12 cellular contexts compared by ENCODE assay signal in genomic region chr1:203555484-203556046, GRCh38.
A peak's percentile ranks its signal among the peaks of the same experiment; 100 is the strongest.
DNase-seq lines count a peak whose midpoint lies in the region; ATAC-seq and TF ChIP-seq lines count a peak whose summit lies in the region.
"Had no signal": no experiment of that assay in that cellular context is flagged by ENCODE, and none has a peak within 500 bp of the region (broad histone marks: within the 10 kb centered on the region; RNA-seq: fewer than 3 reads in every experiment).

No MANE protein-coding gene starts in this region.

- H2BK5ac ChIP-seq in H9 (ENCODE audit: insufficient read length, low read length) (no peak overlapping the region), mesenchymal stem cell (ENCODE audit: low read depth, low read length, poor library complexity, severe bottlenecking) (no peak overlapping the region)

- H3K79me1 ChIP-seq in H9 (ENCODE audit: insufficient read depth, low read depth, low read length, poor library complexity, severe bottlenecking) (no peaks in the 10 kb centered on the region), mesenchymal stem cell (replicated peaks; ENCODE audit: low read length, poor library complexity, severe bottlenecking) (no peaks in the 10 kb centered on the region)

- H3K23me2 ChIP-seq in H9 (ENCODE audit: insufficient read length, low read depth, low read length, poor library complexity, severe bottlenecking): no peaks in the 10 kb centered on the region

- H3K27me3 ChIP-seq in H9 (ENCODE audit: insufficient read depth, low read length): no peaks in the 10 kb centered on the region; the same call in 1 of the 2 replicates
- no peaks in the 10 kb centered on the region for H3K27me3 ChIP-seq in mesenchymal stem cell (ENCODE audit: control insufficient read depth in 1 of 2, insufficient read depth in 1 of 2, low read length in 2 of 2)

- H3K4me3 ChIP-seq in mesenchymal stem cell (ENCODE audit: insufficient read depth in 1 of 2, low read depth in 1 of 2, low read length in 2 of 2): peak overlapping the region in 1 of 2 experiments; percentile 73

- H4K91ac ChIP-seq in H9 (ENCODE audit: insufficient read length, low read depth, low read length) (no peak overlapping the region), mesenchymal stem cell (ENCODE audit: low read length) (peak overlapping the region; percentile 74)

- H3K23ac ChIP-seq in H9 (ENCODE audit: insufficient read length, low read depth, low read length): no peak overlapping the region
- H3K23ac ChIP-seq in mesenchymal stem cell (ENCODE audit: low read length in 2 of 2): no peak overlapping the region

- H2BK20ac ChIP-seq in H9 (ENCODE audit: low read depth, low read length, poor library complexity, severe bottlenecking): no peak overlapping the region

- no peak overlapping the region for H3K27ac ChIP-seq in H9 (ENCODE audit: insufficient read length, low read depth, low read length)
- peak overlapping the region; percentile 25 for H3K27ac ChIP-seq in mesenchymal stem cell (ENCODE audit: low read length, poor library complexity, severe bottlenecking)

- H2BK12ac ChIP-seq in H9 (ENCODE audit: insufficient read length, low read depth, low read length): no peak overlapping the region
- H2BK12ac ChIP-seq in mesenchymal stem cell (ENCODE audit: low read length in 2 of 2): peak overlapping the region; percentile 11 to 29

- no CpG with 5 or more reads among the region's 9 CpGs for WGBS in H9 (ENCODE audit: extremely low coverage, insufficient read length, low lambda C conversion rate)
- WGBS in mesenchymal stem cell: 91% methylated on average over 9 of the region's 9 CpGs

- H3T11ph ChIP-seq in H9 (ENCODE audit: low read length): no peak overlapping the region

- H3K4me3 Mint-ChIP-seq in H9 (peak overlapping the region in 1 of 2 experiments; percentile 49; a peak in 2 of 5 replicates), chondrocyte (ENCODE audit: unreplicated experiment) (peak overlapping the region; percentile 44)
- H3K4me3 Mint-ChIP-seq in stimulated activated effector memory CD8-positive, alpha-beta T cell treated with anti-CD3 and anti-CD28 coated beads, Interleukin-12 subunit alpha, Interleukin-12 subunit beta, amount 100 ng/mL, for 72 hours: no peak overlapping the region
- H3K4me3 Mint-ChIP-seq: activated naive CD8-positive, alpha-beta T cell treated with anti-CD3 and anti-CD28 coated beads for 36 hours; IgD-negative memory B cell had no signal

- no peak overlapping the region for H3K56ac ChIP-seq in H9 (ENCODE audit: insufficient read length, low read depth, low read length)

- H4K5ac ChIP-seq in H9 (ENCODE audit: insufficient read length, low read depth, low read length): no peak overlapping the region

- H3K18ac ChIP-seq in H9 (ENCODE audit: insufficient read length, low read depth, low read length): peak overlapping the region; percentile 9
- H3K18ac ChIP-seq in mesenchymal stem cell (ENCODE audit: low read depth in 1 of 2, low read length in 2 of 2): peak overlapping the region; percentile 40 to 84

- H3K9me3 Mint-ChIP-seq in H9: no peaks in the 10 kb centered on the region
- H3K9me3 Mint-ChIP-seq in chondrocyte (ENCODE audit: low read depth): no peaks in the 10 kb centered on the region
- no peaks in the 10 kb centered on the region for H3K9me3 Mint-ChIP-seq in stimulated activated effector memory CD8-positive, alpha-beta T cell treated with anti-CD3 and anti-CD28 coated beads, Interleukin-12 subunit alpha, Interleukin-12 subunit beta, amount 100 ng/mL, for 72 hours
- H3K9me3 Mint-ChIP-seq: activated naive CD8-positive, alpha-beta T cell treated with anti-CD3 and anti-CD28 coated beads for 36 hours; CD8-positive, alpha-beta memory T cell; IgD-negative memory B cell had no signal

- no peaks in the 10 kb centered on the region; the same call in 1 of the 2 replicates for H3K27me3 Mint-ChIP-seq in H9 (ENCODE audit: low read depth)
- H3K27me3 Mint-ChIP-seq in chondrocyte (ENCODE audit: low read depth): no peaks in the 10 kb centered on the region

- no peak for ATAC-seq in stimulated activated effector memory CD8-positive, alpha-beta T cell treated with anti-CD3 and anti-CD28 coated beads, Interleukin-12 subunit alpha, Interleukin-12 subunit beta, amount 100 ng/mL, for 72 hours
- no peak for ATAC-seq in GM21360 (IDR thresholded peaks at IDR 0.05; ENCODE audit: unreplicated experiment)
- ATAC-seq in HG03280 (IDR thresholded peaks at IDR 0.05; ENCODE audit: unreplicated experiment): no peak

- no peaks in the 10 kb centered on the region for H3K79me2 ChIP-seq in H9 (ENCODE audit: insufficient read depth, low read length)

- H3K27ac Mint-ChIP-seq in H9 (peak overlapping the region in 2 of 3 experiments; percentile 49 to 50; a peak in 4 of 7 replicates), chondrocyte (ENCODE audit: unreplicated experiment) (peak overlapping the region; percentile 97)
- H3K27ac Mint-ChIP-seq in stimulated activated effector memory CD8-positive, alpha-beta T cell treated with anti-CD3 and anti-CD28 coated beads, Interleukin-12 subunit alpha, Interleukin-12 subunit beta, amount 100 ng/mL, for 72 hours: peak overlapping the region; percentile 58
- H3K27ac Mint-ChIP-seq: activated naive CD8-positive, alpha-beta T cell treated with anti-CD3 and anti-CD28 coated beads for 36 hours; CD8-positive, alpha-beta memory T cell; IgD-negative memory B cell had no signal

- DNase-seq in H9: no peak
- no peak for DNase-seq in chondrocyte (ENCODE audit: low spot score)
- DNase-seq in mesenchymal stem cell: no peak
- DNase-seq in stimulated activated effector memory CD8-positive, alpha-beta T cell treated with anti-CD3 and anti-CD28 coated beads, Interleukin-12 subunit alpha, Interleukin-12 subunit beta, amount 100 ng/mL, for 72 hours (ENCODE audit: low spot score in 2 of 2): no peak
- DNase-seq in NK-92 (lab: John Stamatoyannopoulos, UW; ENCODE audit: unreplicated experiment): no peak
- no peak for DNase-seq in kidney tubule cell (ENCODE audit: low spot score)
- DNase-seq: activated CD4-positive, alpha-beta T cell treated with anti-CD3 and anti-CD28 coated beads for 48 hours; CD8-positive, alpha-beta memory T cell had no signal

- H3K4me2 ChIP-seq in H9 (ENCODE audit: insufficient read depth, insufficient read length, low read length): no peak overlapping the region
- no peak overlapping the region for H3K4me2 ChIP-seq in mesenchymal stem cell (ENCODE audit: low read length, poor library complexity, severe bottlenecking)

- H3K36me3 ChIP-seq in mesenchymal stem cell (ENCODE audit: control insufficient read depth in 1 of 2, insufficient read depth in 2 of 2, low read depth in 1 of 2, low read length in 2 of 2): no peaks in the 10 kb centered on the region

- no peak overlapping the region for H3K4ac ChIP-seq in H9 (ENCODE audit: low read depth, low read length)
- H3K4ac ChIP-seq in mesenchymal stem cell (ENCODE audit: low read depth in 1 of 2, low read length in 2 of 2): peak overlapping the region in 1 of 2 experiments; percentile 64

- no peak overlapping the region for H4K8ac ChIP-seq in H9 (replicated peaks; ENCODE audit: insufficient read length, low read depth, low read length)
- H4K8ac ChIP-seq in mesenchymal stem cell (ENCODE audit: low read length): peak overlapping the region; percentile 67

- H2AK5ac ChIP-seq in H9 (ENCODE audit: insufficient read length, low read length) (no peak overlapping the region), mesenchymal stem cell (ENCODE audit: low read length, severe bottlenecking) (no peak overlapping the region)

- no peaks in the 10 kb centered on the region for H4K20me1 ChIP-seq in H9 (ENCODE audit: control insufficient read depth, insufficient read depth, insufficient read length)

- H3K4me1 Mint-ChIP-seq in H9 (peaks cover 41 to 42% of the 10 kb centered on the region in 2 experiments), chondrocyte (ENCODE audit: low read depth) (peaks cover 55% of the 10 kb centered on the region)
- H3K4me1 Mint-ChIP-seq in stimulated activated effector memory CD8-positive, alpha-beta T cell treated with anti-CD3 and anti-CD28 coated beads, Interleukin-12 subunit alpha, Interleukin-12 subunit beta, amount 100 ng/mL, for 72 hours: peaks cover 15% of the 10 kb centered on the region
- H3K4me1 Mint-ChIP-seq: activated naive CD8-positive, alpha-beta T cell treated with anti-CD3 and anti-CD28 coated beads for 36 hours; CD8-positive, alpha-beta memory T cell; IgD-negative memory B cell had no signal

- H2BK15ac ChIP-seq in H9 (ENCODE audit: low read depth, low read length) (no peak overlapping the region), mesenchymal stem cell (ENCODE audit: low read depth, poor library complexity, severe bottlenecking) (no peak overlapping the region)

- no peak overlapping the region for H2AFZ ChIP-seq in H9 (ENCODE audit: low read length)
- no peak overlapping the region for H2AFZ ChIP-seq in mesenchymal stem cell (ENCODE audit: low read depth, low read length)

- H3K14ac ChIP-seq in H9 (ENCODE audit: insufficient read depth, low read length): 0 out of 2 replicates have a peak overlapping the region, but pooled peaks have one; percentile 43
- H3K14ac ChIP-seq in mesenchymal stem cell (ENCODE audit: low read length in 2 of 2): peak overlapping the region in 1 of 2 experiments; percentile 35

- H2BK120ac ChIP-seq in H9 (ENCODE audit: low read depth, low read length, poor library complexity, severe bottlenecking) (no peak overlapping the region), mesenchymal stem cell (ENCODE audit: low read depth, low read length) (no peak overlapping the region)

- TF ChIP-seq CTCF in H9 (conservative IDR thresholded peaks at IDR 0.05) (no peak), chondrocyte (IDR thresholded peaks at IDR 0.05) (no peak)

- H3K4me1 ChIP-seq in H9 (ENCODE audit: insufficient read depth, low read length) (peaks cover 13% of the 10 kb centered on the region; the same call in 1 of the 2 replicates), mesenchymal stem cell (ENCODE audit: control insufficient read depth, insufficient read depth, low read depth, low read length) (peaks cover 24% of the 10 kb centered on the region)

- no peaks in the 10 kb centered on the region for H3K9me3 ChIP-seq in H9 (ENCODE audit: control insufficient read depth, low read depth, low read length)
- H3K9me3 ChIP-seq in mesenchymal stem cell (ENCODE audit: control insufficient read depth, low read length): no peaks in the 10 kb centered on the region

- H3K9ac ChIP-seq in H9 (ENCODE audit: extremely low read depth, insufficient read length, low read length) (no peak overlapping the region), mesenchymal stem cell (ENCODE audit: low read length) (peak overlapping the region; percentile 94)

- H3K36me3 Mint-ChIP-seq in H9 (ENCODE audit: insufficient read depth in 1 of 3, low read depth in 3 of 3) (no peaks in the 10 kb centered on the region), chondrocyte (ENCODE audit: low read depth) (no peaks in the 10 kb centered on the region)
- H3K36me3 Mint-ChIP-seq in stimulated activated effector memory CD8-positive, alpha-beta T cell treated with anti-CD3 and anti-CD28 coated beads, Interleukin-12 subunit alpha, Interleukin-12 subunit beta, amount 100 ng/mL, for 72 hours: no peaks in the 10 kb centered on the region
- H3K36me3 Mint-ChIP-seq: activated naive CD8-positive, alpha-beta T cell treated with anti-CD3 and anti-CD28 coated beads for 36 hours; CD8-positive, alpha-beta memory T cell; IgD-negative memory B cell had no signal
